Comparison of ENCODE assay signal across 8 cellular contexts in the genomic region with DNA sequence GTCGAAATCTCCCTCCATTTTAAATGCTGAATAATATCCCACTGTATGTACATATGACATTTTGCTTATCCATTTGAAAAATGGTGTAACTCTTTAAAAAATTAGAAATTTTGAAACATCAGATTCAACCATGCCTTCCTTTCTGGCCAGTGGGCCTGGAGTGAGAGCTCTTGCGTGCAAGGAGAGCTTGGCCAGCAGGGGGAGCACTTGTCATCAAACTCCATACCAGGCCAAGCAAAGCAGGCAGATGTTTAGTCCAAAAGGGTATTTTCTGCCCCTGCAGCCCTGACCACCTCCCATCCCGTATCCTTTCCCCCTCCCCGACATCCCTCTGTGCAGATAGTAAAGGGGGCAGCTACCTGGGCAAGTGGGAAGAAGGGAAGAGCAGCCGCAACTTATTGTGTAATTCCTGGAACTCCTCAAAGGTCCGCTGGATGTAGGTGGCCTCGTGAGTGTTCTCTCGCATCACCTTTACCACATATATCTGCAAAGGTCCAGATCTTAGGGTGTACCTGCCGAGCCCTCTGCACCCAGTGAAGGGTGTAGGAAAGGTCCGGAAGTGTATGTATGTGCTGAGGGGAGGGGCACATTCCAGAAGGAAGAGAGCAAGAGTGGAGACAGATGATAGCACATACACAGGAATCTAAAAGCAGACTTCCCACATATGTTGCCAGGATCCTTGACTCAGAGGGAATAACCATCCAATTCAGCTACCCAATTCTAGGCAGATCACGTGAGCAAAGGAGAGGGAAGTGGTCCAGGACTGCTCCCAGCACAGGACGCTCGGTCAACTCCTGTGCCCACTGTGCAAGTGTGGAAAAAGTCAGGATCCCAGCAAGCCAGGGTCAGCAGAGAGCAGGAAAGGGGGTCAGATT. TPM values are rescaled to one million over a fixed set of nuclear protein-coding genes. Genes with fewer than 3 reads are reported as not detected.
A peak's percentile ranks its signal among the peaks of the same experiment; 100 is the strongest.
DNase-seq lines count a peak whose midpoint lies in the region; ATAC-seq, FAIRE-seq and TF ChIP-seq lines count a peak whose summit lies in the region.

No MANE protein-coding gene starts in this region.

- TF ChIP-seq POLR2A in A549 (IDR thresholded peaks at IDR 0.05; ENCODE audit: low read length), result 0 out of 2 replicates have a peak, but pooled peaks have one; percentile 10

- no peaks in the 10 kb centered on the region for H3K27me3 ChIP-seq in left lung

- H3K4me2 ChIP-seq in A549, result no peak overlapping the region

- intact Hi-C loops in left lung (cut with DNase I), result loop anchor here in 1 of 2 donors (5.0 kb wide), 1 partner anchor 71 kb away; no protein-coding TSS in a partner anchor

- CTCF ChIA-PET in A549 (lab: Yijun Ruan, JAX), result interaction anchor here (0.7 to 19.8 kb wide), 35 partner anchors 9 to 376 kb away, joined by 3 to 448 read pairs (median 8); a partner anchor contains a TSS

- FAIRE-seq in A549 (lab: Jason Lieb, UNC) (no peak), GM19239 (lab: Jason Lieb, UNC) (peak; percentile 67)

- H3K36me3 Mint-ChIP-seq in chondrocyte (ENCODE audit: low read depth), result peaks cover 21% of the 10 kb centered on the region

- peaks cover 0 to 75% of the 10 kb centered on the region in 2 donors for H3K36me3 ChIP-seq in left lung

- peak; percentile 72 for TF ChIP-seq RAD21 in A549 (conservative IDR thresholded peaks at IDR 0.05 in 1 of 2, IDR thresholded peaks at IDR 0.05 in 1 of 2)

- peak overlapping the region; percentile 28 to 51; a peak in 4 of 6 replicates for H3K27ac ChIP-seq in A549
- no peak overlapping the region for H3K27ac ChIP-seq in left lung

- H3K4me3 ChIP-seq in A549, result no peak overlapping the region
- H3K4me3 ChIP-seq in left lung, result no peak overlapping the region

- DNase-seq in A549 (ENCODE audit: low read depth in 1 of 2, low spot score in 1 of 2) (peak; percentile 79), GM19239 (ENCODE audit: insufficient read length, low spot score) (peak; percentile 68), NCI-H446 (lab: John Stamatoyannopoulos, UW) (peak; percentile 80 to 83), chondrocyte (ENCODE audit: low spot score) (no peak), left lung (peak; percentile 80 to 87)
- DNase-seq in activated CD4-positive, alpha-beta T cell treated with anti-CD3 and anti-CD28 coated beads for 48 hours, result peak; percentile 88
- DNase-seq in stimulated activated CD4-positive, alpha-beta T cell treated with anti-CD3 and anti-CD28 coated beads, Interleukin-4, amount 100 ng/mL, for 4 hours, result peak; percentile 61 to 82

- no peak overlapping the region for H3K4me3 Mint-ChIP-seq in chondrocyte (ENCODE audit: unreplicated experiment)

- 60% methylated on average over 13 of the region's 13 CpGs for WGBS in A549 (ENCODE audit: missing lambda C conversion rate)

- ATAC-seq in A549 (peak; percentile 82 to 95), left lung (peak; percentile 89), HG03135 (IDR thresholded peaks at IDR 0.05; ENCODE audit: unreplicated experiment) (no peak)

- peak overlapping the region; percentile 46 for H3K27ac Mint-ChIP-seq in chondrocyte (ENCODE audit: unreplicated experiment)

- TF ChIP-seq EP300 in A549 (IDR thresholded peaks at IDR 0.05), result no peak

- peaks cover 22% of the 10 kb centered on the region for H3K4me1 ChIP-seq in A549
- H3K4me1 ChIP-seq in left lung, result peaks cover 0 to 31% of the 10 kb centered on the region in 2 donors

- H3K9me3 Mint-ChIP-seq in chondrocyte (ENCODE audit: low read depth), result no peaks in the 10 kb centered on the region

- TF ChIP-seq CTCF in A549 (IDR thresholded peaks at IDR 0.05) (peak; percentile 92), chondrocyte (IDR thresholded peaks at IDR 0.05) (peak; percentile 96), left lung (IDR thresholded peaks at IDR 0.05) (peak; percentile 90 to 92)

- no peaks in the 10 kb centered on the region for H3K27me3 Mint-ChIP-seq in chondrocyte (ENCODE audit: low read depth)

- peaks cover 14% of the 10 kb centered on the region for H3K4me1 Mint-ChIP-seq in chondrocyte (ENCODE audit: low read depth)

- H3K9me3 ChIP-seq in A549, result no peaks in the 10 kb centered on the region
- H3K9me3 ChIP-seq in left lung, result no peaks in the 10 kb centered on the region

- POLR2A ChIA-PET in A549 (lab: Yijun Ruan, JAX), result interaction anchor here (1.0 to 1.3 kb wide), 2 partner anchors 9 to 14 kb away, joined by 3 to 5 read pairs; no protein-coding TSS in a partner anchor

TF ChIP-seq in A549, 52 proteins besides CTCF, POLR2A, EP300 and RAD21:
- TF ChIP-seq SMC3 (IDR thresholded peaks at IDR 0.05) (peak; percentile 86), HOXB13 (CRISPR knock-in tag; IDR thresholded peaks at IDR 0.05; ENCODE audit: low read depth) (no peak)

RNA-seq across cellular contexts. Expression of a gene that starts 19.9 kb away (rescaled TPM):
- polyA plus RNA-seq in A549 (2011; rRNA removed), result 49.1 and 51.9 TPM in 2 replicates
- 18.5 and 22.6 TPM in 2 replicates for polyA plus RNA-seq in A549 (2012; cell fraction: cytosol; rRNA removed)
- polyA plus RNA-seq in A549 (2012; cell fraction: nucleus; rRNA removed), result 17.7 and 22.8 TPM in 2 replicates
- 26.9 to 27.8 TPM (median 27.2 TPM) in 3 replicates for polyA plus RNA-seq in A549 (2017; fragmentation: RNase III; extraction: RNeasy Plus Mini Kit Qiagen cat#74134 plus additional on column Dnase treatment)
- polyA minus RNA-seq in A549 (2011; rRNA and poly(A)+ RNA removed), result 52.6 and 57.4 TPM in 2 replicates
- total RNA-seq in chondrocyte, result 29.7 to 41.0 TPM (median 40.9 TPM) in 3 replicates
- 10 to 100 TPM; 35.7 to 53.0 TPM for total RNA-seq in left lung

Comparison
In these comparisons a context has a peak if more than half of its experiments do, and no peak if none do; other contexts are left out.
1. H3K27ac ChIP-seq: peak in A549 (2 of 2); none in left lung (0 of 2).
2. Peak in every context shown above with its lines, with median percentiles within 50 percentile points of each other: CTCF ChIP-seq.